Comparison of ENCODE assay signal across 1 cellular context in the genomic region with DNA sequence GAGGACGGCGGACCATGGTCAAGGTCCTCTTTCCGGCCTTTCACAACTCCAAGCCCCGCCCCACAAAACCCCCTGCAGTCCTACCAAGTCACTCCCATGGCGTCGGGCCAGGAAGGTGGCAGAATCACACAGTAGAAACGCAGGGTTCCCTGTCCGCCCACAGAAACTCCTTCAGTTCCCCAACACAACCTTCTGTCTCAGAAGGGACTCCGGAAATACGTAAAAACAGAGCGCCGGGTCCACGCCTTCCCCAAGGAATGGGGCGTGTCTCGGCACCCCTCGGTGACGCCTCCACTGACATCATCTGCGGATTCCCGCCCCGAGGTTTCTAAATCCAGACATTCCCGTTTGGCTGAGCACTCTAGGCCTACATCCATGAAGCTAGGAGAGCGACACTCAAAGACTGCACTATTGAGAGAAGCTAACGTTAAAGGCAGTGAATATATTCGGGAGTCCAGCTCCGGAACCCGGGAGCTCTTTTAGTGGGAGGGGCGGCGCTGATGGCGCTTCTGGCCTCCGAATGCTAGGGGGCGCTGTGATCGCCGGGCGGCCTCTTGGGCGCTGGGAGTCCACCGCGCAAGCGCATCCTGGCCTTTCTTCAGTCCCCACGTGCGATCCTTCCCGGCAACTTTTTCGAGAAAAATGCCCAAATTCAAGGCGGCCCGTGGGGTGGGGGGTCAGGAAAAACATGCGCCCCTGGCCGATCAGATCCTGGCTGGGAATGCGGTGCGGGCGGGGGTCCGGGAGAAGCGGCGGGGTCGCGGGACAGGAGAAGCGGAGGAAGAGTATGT.
TF ChIP-seq lines count a peak whose summit lies in the region.

A gene with protein sequence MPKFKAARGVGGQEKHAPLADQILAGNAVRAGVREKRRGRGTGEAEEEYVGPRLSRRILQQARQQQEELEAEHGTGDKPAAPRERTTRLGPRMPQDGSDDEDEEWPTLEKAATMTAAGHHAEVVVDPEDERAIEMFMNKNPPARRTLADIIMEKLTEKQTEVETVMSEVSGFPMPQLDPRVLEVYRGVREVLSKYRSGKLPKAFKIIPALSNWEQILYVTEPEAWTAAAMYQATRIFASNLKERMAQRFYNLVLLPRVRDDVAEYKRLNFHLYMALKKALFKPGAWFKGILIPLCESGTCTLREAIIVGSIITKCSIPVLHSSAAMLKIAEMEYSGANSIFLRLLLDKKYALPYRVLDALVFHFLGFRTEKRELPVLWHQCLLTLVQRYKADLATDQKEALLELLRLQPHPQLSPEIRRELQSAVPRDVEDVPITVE (plus strand): TSS at position 579 of the 791 bp plus-strand sequence. CDS start 64 bp downstream, at position 643.
A gene with protein sequence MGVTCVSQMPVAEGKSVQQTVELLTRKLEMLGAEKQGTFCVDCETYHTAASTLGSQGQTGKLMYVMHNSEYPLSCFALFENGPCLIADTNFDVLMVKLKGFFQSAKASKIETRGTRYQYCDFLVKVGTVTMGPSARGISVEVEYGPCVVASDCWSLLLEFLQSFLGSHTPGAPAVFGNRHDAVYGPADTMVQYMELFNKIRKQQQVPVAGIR (minus strand): TSS at position 219 of the 791 bp plus-strand sequence. CDS start 121 bp downstream, at position 98.

TF ChIP-seq in K562, 482 proteins besides CTCF, POLR2A, EP300 and RAD21 (continued from another document and continues in another):
- TF ChIP-seq, protein P1, sequence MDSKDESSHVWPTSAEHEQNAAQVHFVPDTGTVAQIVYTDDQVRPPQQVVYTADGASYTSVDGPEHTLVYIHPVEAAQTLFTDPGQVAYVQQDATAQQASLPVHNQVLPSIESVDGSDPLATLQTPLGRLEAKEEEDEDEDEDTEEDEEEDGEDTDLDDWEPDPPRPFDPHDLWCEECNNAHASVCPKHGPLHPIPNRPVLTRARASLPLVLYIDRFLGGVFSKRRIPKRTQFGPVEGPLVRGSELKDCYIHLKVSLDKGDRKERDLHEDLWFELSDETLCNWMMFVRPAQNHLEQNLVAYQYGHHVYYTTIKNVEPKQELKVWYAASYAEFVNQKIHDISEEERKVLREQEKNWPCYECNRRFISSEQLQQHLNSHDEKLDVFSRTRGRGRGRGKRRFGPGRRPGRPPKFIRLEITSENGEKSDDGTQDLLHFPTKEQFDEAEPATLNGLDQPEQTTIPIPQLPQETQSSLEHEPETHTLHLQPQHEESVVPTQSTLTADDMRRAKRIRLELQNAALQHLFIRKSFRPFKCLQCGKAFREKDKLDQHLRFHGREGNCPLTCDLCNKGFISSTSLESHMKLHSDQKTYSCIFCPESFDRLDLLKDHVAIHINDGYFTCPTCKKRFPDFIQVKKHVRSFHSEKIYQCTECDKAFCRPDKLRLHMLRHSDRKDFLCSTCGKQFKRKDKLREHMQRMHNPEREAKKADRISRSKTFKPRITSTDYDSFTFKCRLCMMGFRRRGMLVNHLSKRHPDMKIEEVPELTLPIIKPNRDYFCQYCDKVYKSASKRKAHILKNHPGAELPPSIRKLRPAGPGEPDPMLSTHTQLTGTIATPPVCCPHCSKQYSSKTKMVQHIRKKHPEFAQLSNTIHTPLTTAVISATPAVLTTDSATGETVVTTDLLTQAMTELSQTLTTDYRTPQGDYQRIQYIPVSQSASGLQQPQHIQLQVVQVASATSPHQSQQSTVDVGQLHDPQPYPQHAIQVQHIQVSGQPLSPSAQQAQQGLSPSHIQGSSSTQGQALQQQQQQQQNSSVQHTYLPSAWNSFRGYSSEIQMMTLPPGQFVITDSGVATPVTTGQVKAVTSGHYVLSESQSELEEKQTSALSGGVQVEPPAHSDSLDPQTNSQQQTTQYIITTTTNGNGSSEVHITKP (IDR thresholded peaks at IDR 0.05; ENCODE audit: partially characterized antibody): no peak
- TF ChIP-seq, protein P2, sequence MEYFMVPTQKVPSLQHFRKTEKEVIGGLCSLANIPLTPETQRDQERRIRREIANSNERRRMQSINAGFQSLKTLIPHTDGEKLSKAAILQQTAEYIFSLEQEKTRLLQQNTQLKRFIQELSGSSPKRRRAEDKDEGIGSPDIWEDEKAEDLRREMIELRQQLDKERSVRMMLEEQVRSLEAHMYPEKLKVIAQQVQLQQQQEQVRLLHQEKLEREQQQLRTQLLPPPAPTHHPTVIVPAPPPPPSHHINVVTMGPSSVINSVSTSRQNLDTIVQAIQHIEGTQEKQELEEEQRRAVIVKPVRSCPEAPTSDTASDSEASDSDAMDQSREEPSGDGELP (CRISPR knock-in tag; IDR thresholded peaks at IDR 0.05; ENCODE audit: borderline replicate concordance): peak; percentile 75
- TF ChIP-seq, protein P3, sequence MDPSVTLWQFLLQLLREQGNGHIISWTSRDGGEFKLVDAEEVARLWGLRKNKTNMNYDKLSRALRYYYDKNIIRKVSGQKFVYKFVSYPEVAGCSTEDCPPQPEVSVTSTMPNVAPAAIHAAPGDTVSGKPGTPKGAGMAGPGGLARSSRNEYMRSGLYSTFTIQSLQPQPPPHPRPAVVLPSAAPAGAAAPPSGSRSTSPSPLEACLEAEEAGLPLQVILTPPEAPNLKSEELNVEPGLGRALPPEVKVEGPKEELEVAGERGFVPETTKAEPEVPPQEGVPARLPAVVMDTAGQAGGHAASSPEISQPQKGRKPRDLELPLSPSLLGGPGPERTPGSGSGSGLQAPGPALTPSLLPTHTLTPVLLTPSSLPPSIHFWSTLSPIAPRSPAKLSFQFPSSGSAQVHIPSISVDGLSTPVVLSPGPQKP (CRISPR knock-in tag; IDR thresholded peaks at IDR 0.05): no peak
- TF ChIP-seq KLF1 (tag; IDR thresholded peaks at IDR 0.05): peak; percentile 53; the same call in 1 of the 2 replicates
- TF ChIP-seq, protein P4, sequence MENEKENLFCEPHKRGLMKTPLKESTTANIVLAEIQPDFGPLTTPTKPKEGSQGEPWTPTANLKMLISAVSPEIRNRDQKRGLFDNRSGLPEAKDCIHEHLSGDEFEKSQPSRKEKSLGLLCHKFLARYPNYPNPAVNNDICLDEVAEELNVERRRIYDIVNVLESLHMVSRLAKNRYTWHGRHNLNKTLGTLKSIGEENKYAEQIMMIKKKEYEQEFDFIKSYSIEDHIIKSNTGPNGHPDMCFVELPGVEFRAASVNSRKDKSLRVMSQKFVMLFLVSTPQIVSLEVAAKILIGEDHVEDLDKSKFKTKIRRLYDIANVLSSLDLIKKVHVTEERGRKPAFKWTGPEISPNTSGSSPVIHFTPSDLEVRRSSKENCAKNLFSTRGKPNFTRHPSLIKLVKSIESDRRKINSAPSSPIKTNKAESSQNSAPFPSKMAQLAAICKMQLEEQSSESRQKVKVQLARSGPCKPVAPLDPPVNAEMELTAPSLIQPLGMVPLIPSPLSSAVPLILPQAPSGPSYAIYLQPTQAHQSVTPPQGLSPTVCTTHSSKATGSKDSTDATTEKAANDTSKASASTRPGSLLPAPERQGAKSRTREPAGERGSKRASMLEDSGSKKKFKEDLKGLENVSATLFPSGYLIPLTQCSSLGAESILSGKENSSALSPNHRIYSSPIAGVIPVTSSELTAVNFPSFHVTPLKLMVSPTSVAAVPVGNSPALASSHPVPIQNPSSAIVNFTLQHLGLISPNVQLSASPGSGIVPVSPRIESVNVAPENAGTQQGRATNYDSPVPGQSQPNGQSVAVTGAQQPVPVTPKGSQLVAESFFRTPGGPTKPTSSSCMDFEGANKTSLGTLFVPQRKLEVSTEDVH (IDR thresholded peaks at IDR 0.05; ENCODE audit: low read depth, partially characterized antibody): peak; percentile 96
- 0 out of 2 replicates have a peak, but pooled peaks have one; percentile 52 for TF ChIP-seq MIER1 (IDR thresholded peaks at IDR 0.05; ENCODE audit: low read depth)
- TF ChIP-seq, protein P5, sequence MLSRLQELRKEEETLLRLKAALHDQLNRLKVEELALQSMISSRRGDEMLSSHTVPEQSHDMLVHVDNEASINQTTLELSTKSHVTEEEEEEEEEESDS (CRISPR knock-in tag; IDR thresholded peaks at IDR 0.05): no peak
- TF ChIP-seq, protein P6, sequence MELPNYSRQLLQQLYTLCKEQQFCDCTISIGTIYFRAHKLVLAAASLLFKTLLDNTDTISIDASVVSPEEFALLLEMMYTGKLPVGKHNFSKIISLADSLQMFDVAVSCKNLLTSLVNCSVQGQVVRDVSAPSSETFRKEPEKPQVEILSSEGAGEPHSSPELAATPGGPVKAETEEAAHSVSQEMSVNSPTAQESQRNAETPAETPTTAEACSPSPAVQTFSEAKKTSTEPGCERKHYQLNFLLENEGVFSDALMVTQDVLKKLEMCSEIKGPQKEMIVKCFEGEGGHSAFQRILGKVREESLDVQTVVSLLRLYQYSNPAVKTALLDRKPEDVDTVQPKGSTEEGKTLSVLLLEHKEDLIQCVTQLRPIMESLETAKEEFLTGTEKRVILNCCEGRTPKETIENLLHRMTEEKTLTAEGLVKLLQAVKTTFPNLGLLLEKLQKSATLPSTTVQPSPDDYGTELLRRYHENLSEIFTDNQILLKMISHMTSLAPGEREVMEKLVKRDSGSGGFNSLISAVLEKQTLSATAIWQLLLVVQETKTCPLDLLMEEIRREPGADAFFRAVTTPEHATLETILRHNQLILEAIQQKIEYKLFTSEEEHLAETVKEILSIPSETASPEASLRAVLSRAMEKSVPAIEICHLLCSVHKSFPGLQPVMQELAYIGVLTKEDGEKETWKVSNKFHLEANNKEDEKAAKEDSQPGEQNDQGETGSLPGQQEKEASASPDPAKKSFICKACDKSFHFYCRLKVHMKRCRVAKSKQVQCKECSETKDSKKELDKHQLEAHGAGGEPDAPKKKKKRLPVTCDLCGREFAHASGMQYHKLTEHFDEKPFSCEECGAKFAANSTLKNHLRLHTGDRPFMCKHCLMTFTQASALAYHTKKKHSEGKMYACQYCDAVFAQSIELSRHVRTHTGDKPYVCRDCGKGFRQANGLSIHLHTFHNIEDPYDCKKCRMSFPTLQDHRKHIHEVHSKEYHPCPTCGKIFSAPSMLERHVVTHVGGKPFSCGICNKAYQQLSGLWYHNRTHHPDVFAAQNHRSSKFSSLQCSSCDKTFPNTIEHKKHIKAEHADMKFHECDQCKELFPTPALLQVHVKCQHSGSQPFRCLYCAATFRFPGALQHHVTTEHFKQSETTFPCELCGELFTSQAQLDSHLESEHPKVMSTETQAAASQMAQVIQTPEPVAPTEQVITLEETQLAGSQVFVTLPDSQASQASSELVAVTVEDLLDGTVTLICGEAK (IDR thresholded peaks at IDR 0.05): peak; percentile 94
- TF ChIP-seq, protein P6 (CRISPR knock-in tag; IDR thresholded peaks at IDR 0.05): no peak
- TF ChIP-seq LARP7 (IDR thresholded peaks at IDR 0.05): peak; percentile 64; the same call in 1 of the 2 replicates
- no peak for TF ChIP-seq ZNF589 (CRISPR knock-in tag; IDR thresholded peaks at IDR 0.05; ENCODE audit: low read depth)
- peak; percentile 73; the same call in 1 of the 2 replicates for TF ChIP-seq ZNF197 (CRISPR knock-in tag; IDR thresholded peaks at IDR 0.05; ENCODE audit: low read depth)
- TF ChIP-seq PYGO2 (tag; IDR thresholded peaks at IDR 0.05): no peak
- TF ChIP-seq SRSF7 (optimal IDR thresholded peaks at IDR 0.05; ENCODE audit: low read depth, low read length): no peak
- no peak for TF ChIP-seq HDAC6 (IDR thresholded peaks at IDR 0.05; ENCODE audit: low read depth, low read length)
- TF ChIP-seq ZNF445 (CRISPR knock-in tag; IDR thresholded peaks at IDR 0.05; ENCODE audit: low read depth): no peak
- TF ChIP-seq NCOA4 (IDR thresholded peaks at IDR 0.05; ENCODE audit: partially characterized antibody): no peak
- no peak for TF ChIP-seq ILK (tag; IDR thresholded peaks at IDR 0.05; ENCODE audit: borderline replicate concordance, low read depth)
- TF ChIP-seq GABPB2 (CRISPR knock-in tag; conservative IDR thresholded peaks at IDR 0.05): no peak
- TF ChIP-seq KDM5B (IDR thresholded peaks at IDR 0.05; ENCODE audit: insufficient replicate concordance, low read depth, low read length): peak; percentile 77
- TF ChIP-seq MAFF (IDR thresholded peaks at IDR 0.05; ENCODE audit: low read length): no peak
- peak; percentile 90 for TF ChIP-seq NBN (IDR thresholded peaks at IDR 0.05; ENCODE audit: low read depth)
- TF ChIP-seq, protein P7, sequence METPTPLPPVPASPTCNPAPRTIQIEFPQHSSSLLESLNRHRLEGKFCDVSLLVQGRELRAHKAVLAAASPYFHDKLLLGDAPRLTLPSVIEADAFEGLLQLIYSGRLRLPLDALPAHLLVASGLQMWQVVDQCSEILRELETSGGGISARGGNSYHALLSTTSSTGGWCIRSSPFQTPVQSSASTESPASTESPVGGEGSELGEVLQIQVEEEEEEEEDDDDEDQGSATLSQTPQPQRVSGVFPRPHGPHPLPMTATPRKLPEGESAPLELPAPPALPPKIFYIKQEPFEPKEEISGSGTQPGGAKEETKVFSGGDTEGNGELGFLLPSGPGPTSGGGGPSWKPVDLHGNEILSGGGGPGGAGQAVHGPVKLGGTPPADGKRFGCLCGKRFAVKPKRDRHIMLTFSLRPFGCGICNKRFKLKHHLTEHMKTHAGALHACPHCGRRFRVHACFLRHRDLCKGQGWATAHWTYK (CRISPR knock-in tag; IDR thresholded peaks at IDR 0.05): peak; percentile 75; the same call in 1 of the 2 replicates
- no peak for TF ChIP-seq SMAD1 (IDR thresholded peaks at IDR 0.05; ENCODE audit: low read depth, low read length, partially characterized antibody)
